In the genomic region with DNA sequence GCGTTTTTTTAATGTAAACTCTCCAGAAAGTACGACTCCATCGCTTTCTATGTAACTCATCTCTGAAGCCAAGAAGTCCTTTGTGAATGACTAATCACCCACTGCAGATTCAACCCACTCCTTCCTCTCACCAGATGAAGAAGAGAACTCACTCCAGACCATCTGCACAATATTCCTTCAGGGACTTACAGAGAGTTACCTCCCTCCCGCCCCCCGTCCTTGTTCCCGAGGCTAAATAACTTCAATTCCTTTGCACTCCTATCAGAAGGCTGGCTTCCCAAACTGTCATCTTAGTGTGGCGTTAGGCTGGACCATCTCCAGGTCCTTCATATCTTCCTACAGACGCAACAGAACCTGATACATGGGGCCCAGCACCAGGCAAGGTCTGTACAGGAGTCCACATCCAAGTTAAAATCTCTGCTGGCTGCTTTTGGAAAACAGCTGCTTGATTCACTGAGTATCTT, we compare ENCODE assay signal across 9 cellular contexts.
DNase-seq lines count a peak whose midpoint lies in the region; ATAC-seq and TF ChIP-seq lines count a peak whose summit lies in the region.
"Had no signal": no experiment of that assay in that cellular context is flagged by ENCODE, and none has a peak within 500 bp of the region (broad histone marks: within the 10 kb centered on the region; RNA-seq: fewer than 3 reads in every experiment).

No MANE protein-coding gene starts in this region.

- H3K4me3 Mint-ChIP-seq in osteocyte (ENCODE audit: unreplicated experiment): peak overlapping the region; percentile 15

- peak overlapping the region; percentile 94 for H3K27ac ChIP-seq in RWPE2 (ENCODE audit: poor library complexity, severe bottlenecking)
- peak overlapping the region; percentile 54 to 76 (median 62) for H3K27ac ChIP-seq in esophagus muscularis mucosa (replicated peaks in 1 of 4)
- H3K27ac ChIP-seq: KMS-11 had no signal

- TF ChIP-seq CTCF in RWPE2 (IDR thresholded peaks at IDR 0.05; ENCODE audit: poor library complexity, severe bottlenecking): no peak
- no peak for TF ChIP-seq CTCF in esophagus muscularis mucosa (IDR thresholded peaks at IDR 0.05)
- TF ChIP-seq CTCF in osteocyte (IDR thresholded peaks at IDR 0.05): no peak

- ATAC-seq in RWPE2 (ENCODE audit: low read depth): no peak
- ATAC-seq in GM21360 (IDR thresholded peaks at IDR 0.05; ENCODE audit: unreplicated experiment): no peak
- no peak for ATAC-seq in GM18505 (IDR thresholded peaks at IDR 0.05; ENCODE audit: unreplicated experiment)

- peak overlapping the region; percentile 93 for H3K27ac Mint-ChIP-seq in osteocyte (ENCODE audit: unreplicated experiment)

- no peaks in the 10 kb centered on the region for H3K9me3 Mint-ChIP-seq in osteocyte (ENCODE audit: unreplicated experiment)

- no peak for TF ChIP-seq POLR2A in esophagus muscularis mucosa (IDR thresholded peaks at IDR 0.05; ENCODE audit: low read depth)
- TF ChIP-seq POLR2A in GM18505 (IDR thresholded peaks at IDR 0.05; ENCODE audit: borderline replicate concordance, extremely low read depth, insufficient read depth, insufficient read length): no peak

- no peak overlapping the region for H3K4me3 ChIP-seq in RWPE2 (ENCODE audit: severe bottlenecking)
- no peak overlapping the region for H3K4me3 ChIP-seq in esophagus muscularis mucosa

- H3K27me3 ChIP-seq in RWPE2 (ENCODE audit: insufficient read depth, poor library complexity, severe bottlenecking): no peaks in the 10 kb centered on the region
- H3K27me3 ChIP-seq in esophagus muscularis mucosa: no peaks in the 10 kb centered on the region

- H3K4me1 Mint-ChIP-seq in osteocyte (ENCODE audit: unreplicated experiment): peaks cover 69% of the 10 kb centered on the region

- H3K36me3 Mint-ChIP-seq in osteocyte (ENCODE audit: unreplicated experiment): peaks cover 19% of the 10 kb centered on the region

- TF ChIP-seq EP300 in esophagus muscularis mucosa (IDR thresholded peaks at IDR 0.05): no peak

- intact Hi-C loops in esophagus muscularis mucosa (cut with DNase I): no loop called here

- no peaks in the 10 kb centered on the region for H3K27me3 Mint-ChIP-seq in osteocyte (ENCODE audit: unreplicated experiment)

- DNase-seq in COLO829 (ENCODE audit: low spot score) (peak; percentile 35), RWPE2 (ENCODE audit: low spot score) (no peak), esophagus muscularis mucosa (ENCODE audit: extremely low spot score) (no peak), osteocyte (ENCODE audit: extremely low spot score, unreplicated experiment) (no peak), SHP77 treated with DMSO at 0.1 percent for 48 hours (lab: John Stamatoyannopoulos, UW) (no peak), nucleus accumbens (lab: John Stamatoyannopoulos, UW) (no peak)

- 20% methylated on average over 8 of the region's 8 CpGs for WGBS in esophagus muscularis mucosa

- H3K4me1 ChIP-seq in RWPE2 (ENCODE audit: insufficient read depth, poor library complexity, severe bottlenecking): peaks cover 37% of the 10 kb centered on the region
- H3K4me1 ChIP-seq in esophagus muscularis mucosa: peaks cover 39 to 89% (median 85%) of the 10 kb centered on the region in 4 donors

- H3K36me3 ChIP-seq in RWPE2 (ENCODE audit: low read depth) (peaks cover 44% of the 10 kb centered on the region), esophagus muscularis mucosa (peaks cover 3 to 24% (median 11%) of the 10 kb centered on the region in 4 donors)

- no peaks in the 10 kb centered on the region for H3K9me3 ChIP-seq in RWPE2 (ENCODE audit: severe bottlenecking)
- H3K9me3 ChIP-seq in esophagus muscularis mucosa: no peaks in the 10 kb centered on the region
